In the genomic region with DNA sequence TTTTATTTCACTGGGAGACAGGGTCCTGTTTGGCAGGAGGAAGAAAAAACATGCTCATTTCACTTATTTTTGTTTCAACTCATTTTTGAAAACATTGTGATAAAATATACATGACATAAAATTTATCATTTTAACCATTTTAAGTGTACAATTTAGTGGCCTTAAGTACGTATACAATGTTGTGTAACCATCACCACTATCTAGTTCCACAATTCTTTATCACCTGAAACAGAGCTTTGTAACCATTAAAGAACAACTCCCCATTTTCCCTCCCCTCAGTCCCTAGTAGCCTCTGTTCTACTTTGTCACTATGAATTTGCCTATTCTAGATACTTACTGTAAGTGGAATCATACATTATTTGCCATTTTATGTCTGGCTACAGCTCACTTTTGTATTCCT, we compare ENCODE assay signal across 34 cellular contexts.
"Had no signal": no experiment of that assay in that cellular context is flagged by ENCODE, and none has a peak within 500 bp of the region (broad histone marks: within the 10 kb centered on the region; RNA-seq: fewer than 3 reads in every experiment).

No MANE protein-coding gene starts in this region.

- H3K4me3 ChIP-seq: MG63 had no signal

- H3K36me3 ChIP-seq: MG63 had no signal

- H3K9me3 ChIP-seq: MG63 had no signal

- H3K27ac ChIP-seq: KMS-11 had no signal

- H3K4me2 ChIP-seq: KMS-11 had no signal

- H3K27me3 ChIP-seq: MG63 had no signal

- H3K9ac ChIP-seq: KMS-11 had no signal

- DNase-seq: Karpas-422, Kasumi-1, MG63, MM.1S, MV-4-11, NCI-H1048, NCI-H1092, NCI-H1092 treated with DMSO at 0.1 percent for 48 hours, NCI-H1105, NCI-H1105 treated with DMSO at 0.1 percent for 48 hours, NCI-H1417, NCI-H1417 treated with DMSO at 0.1 percent for 48 hours, NCI-H1436, NCI-H1436 treated with DMSO at 0.1 percent for 48 hours, NCI-H146, NCI-H1694, NCI-H1694 treated with DMSO at 0.1 percent for 48 hours, NCI-H187, NCI-H187 treated with DMSO at 0.1 percent for 48 hours, NCI-H1930, NCI-H2029, NCI-H2081, NCI-H2107, NCI-H2171, NCI-H2171 treated with DMSO at 0.1 percent for 48 hours, NCI-H2227 treated with DMSO at 0.1 percent for 48 hours, NCI-H226, NCI-H345, NCI-H446, NCI-H446 treated with DMSO at 0.1 percent for 48 hours, NCI-H510A, NCI-H510A treated with DMSO at 0.1 percent for 48 hours, NCI-H524 had no signal
